Comparison of ENCODE assay signal across 21 cellular contexts in the genomic region with DNA sequence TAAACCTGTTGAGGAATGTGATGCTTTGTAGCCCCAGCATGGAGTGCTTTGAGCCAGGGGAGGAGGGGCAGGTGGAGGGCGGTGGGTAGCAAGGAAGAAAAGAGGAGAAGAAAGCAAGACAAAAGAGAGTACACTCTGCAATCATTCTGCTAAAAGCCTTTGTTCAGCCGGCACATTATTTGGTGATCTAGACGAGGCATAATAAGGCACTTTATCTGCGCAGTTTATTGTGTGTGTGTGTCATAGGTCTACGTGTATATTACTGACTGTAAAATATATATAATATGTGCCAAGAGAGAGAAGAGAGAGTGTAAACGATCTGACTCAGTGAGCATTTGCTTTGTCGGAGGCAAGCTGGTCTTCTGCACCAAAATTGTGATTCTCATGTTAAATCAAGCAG.
DNase-seq lines count a peak whose midpoint lies in the region; ATAC-seq, FAIRE-seq and TF ChIP-seq lines count a peak whose summit lies in the region.
"Had no signal": no experiment of that assay in that cellular context is flagged by ENCODE, and none has a peak within 500 bp of the region (broad histone marks: within the 10 kb centered on the region; RNA-seq: fewer than 3 reads in every experiment).

No MANE protein-coding gene starts in this region.

- intact Hi-C loops in colonic mucosa (cut with DNase I): loop anchor here (5.0 kb wide), 1 partner anchor 167 kb away; no protein-coding TSS in a partner anchor

- H3K27ac ChIP-seq in colonic mucosa (no peak overlapping the region), small intestine (ENCODE audit: low read depth in 1 of 2, low read length in 1 of 2) (no peak overlapping the region)
- H3K27ac ChIP-seq: RWPE1 had no signal

- H3K27me3 ChIP-seq in colonic mucosa (no peaks in the 10 kb centered on the region), small intestine (ENCODE audit: control insufficient read depth in 2 of 2, insufficient read depth in 2 of 2, low read length in 2 of 2) (no peaks in the 10 kb centered on the region)
- H3K27me3 ChIP-seq: BE2C had no signal

- peak overlapping the region in 1 of 2 donors; percentile 13 for H3K9ac ChIP-seq in colonic mucosa (ENCODE audit: low read depth in 2 of 2, low read length in 2 of 2)

- DNase-seq in NCI-H1436 (lab: John Stamatoyannopoulos, UW): peak; percentile 32
- DNase-seq in NCI-H2227 treated with DMSO at 0.1 percent for 48 hours (lab: John Stamatoyannopoulos, UW): peak; percentile 86
- DNase-seq in colonic mucosa: peak; percentile 23
- DNase-seq in small intestine: peak; percentile 73
- no peak for DNase-seq in urothelium cell line (ENCODE audit: low spot score)
- DNase-seq in AG08395 (ENCODE audit: low spot score): no peak
- DNase-seq: BE2C; CD8-positive, alpha-beta memory T cell; DMS 273 treated with DMSO at 0.1 percent for 48 hours; HCEC 1CT; IMR-90; KG1; MM.1S; NCI-H1048; NCI-H1417; SHP77; T-cell had no signal

- H3K4me1 ChIP-seq in colonic mucosa (peaks cover 4% of the 10 kb centered on the region), small intestine (ENCODE audit: control insufficient read depth in 2 of 2, insufficient read depth in 1 of 2, low read depth in 1 of 2, low read length in 1 of 2) (peaks cover 0 to 5% of the 10 kb centered on the region in 2 donors)

- TF ChIP-seq CTCF in colonic mucosa (IDR thresholded peaks at IDR 0.05): no peak

- H3K9me3 ChIP-seq in colonic mucosa: no peaks in the 10 kb centered on the region
- no peaks in the 10 kb centered on the region for H3K9me3 ChIP-seq in small intestine (ENCODE audit: control insufficient read depth, low read depth)
- H3K9me3 ChIP-seq: BE2C had no signal

- H3K36me3 ChIP-seq in colonic mucosa (no peaks in the 10 kb centered on the region), small intestine (ENCODE audit: control insufficient read depth in 2 of 2, insufficient read depth in 2 of 2, low read length in 2 of 2) (no peaks in the 10 kb centered on the region)
- H3K36me3 ChIP-seq: BE2C had no signal

- WGBS in small intestine, 3 donors: 14 to 55% (median 38%) methylated on average over 7 of the region's 7 CpGs

- H3K4me3 ChIP-seq in colonic mucosa: no peak overlapping the region
- no peak overlapping the region for H3K4me3 ChIP-seq in small intestine (ENCODE audit: low read depth in 1 of 2, low read length in 2 of 2)

- no peak for ATAC-seq in esophagus mucosa
- ATAC-seq: Panc1, T-cell had no signal

- FAIRE-seq in small intestine (lab: Jason Lieb, UNC) (no peak), urothelium cell line (lab: Jason Lieb, UNC) (no peak)
- FAIRE-seq: H1 had no signal

Comparison
In these comparisons a context has a peak if more than half of its experiments do, and no peak if none do; other contexts are left out.
1. DNase-seq: peak in NCI-H1436 (single experiment), NCI-H2227 treated with DMSO at 0.1 percent for 48 hours (single experiment), colonic mucosa (single experiment) and small intestine (single experiment); none in urothelium cell line (single experiment) and AG08395 (single experiment).